ENCODE assay signal across 8 cellular contexts in the genomic region with DNA sequence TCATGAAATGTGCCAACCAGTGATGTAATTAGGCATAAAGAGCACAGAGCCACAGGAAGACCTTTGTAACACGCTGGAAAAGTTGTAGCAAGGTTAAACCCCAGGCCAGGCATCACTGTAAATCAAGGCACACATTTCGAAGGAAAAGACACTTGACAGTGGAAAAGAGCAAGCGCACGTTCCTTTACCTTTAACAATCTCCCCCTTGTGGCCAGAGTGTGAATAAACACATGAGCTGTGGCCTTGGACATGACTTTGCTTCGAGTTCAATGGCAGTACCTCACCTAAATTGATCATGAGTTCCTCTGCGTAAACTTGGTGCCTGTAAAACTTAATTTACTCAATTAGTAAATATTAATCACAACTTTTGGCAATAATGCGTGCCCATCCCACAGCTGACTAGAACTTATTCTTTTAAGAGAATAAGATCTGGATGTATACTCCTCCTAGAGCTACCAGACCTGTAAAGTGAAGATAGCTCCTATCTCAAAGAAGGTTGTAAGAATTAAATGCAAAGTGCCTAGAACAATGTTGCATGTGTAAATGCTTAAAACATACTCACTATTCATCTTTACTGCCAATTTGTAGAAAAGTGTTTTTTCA.
A peak's percentile ranks its signal among the peaks of the same experiment; 100 is the strongest.
DNase-seq lines count a peak whose midpoint lies in the region; ATAC-seq and TF ChIP-seq lines count a peak whose summit lies in the region.

No MANE protein-coding gene starts in this region.

- DNase-seq in GM03348 (ENCODE audit: low spot score): peak; percentile 36
- DNase-seq in HuH-7.5 (ENCODE audit: low spot score): peak; percentile 8
- peak; percentile 68 for DNase-seq in RKO (ENCODE audit: low spot score)
- peak; percentile 17 for DNase-seq in activated T-helper 9 cell treated with anti-CD3 and anti-CD28 coated beads, Interleukin-2, amount 50 U/mL, for 16 hours (ENCODE audit: low read depth)
- DNase-seq in glutamatergic neuron: peak; percentile 59
- peak; percentile 47 for DNase-seq in putamen (ENCODE audit: low spot score)
- DNase-seq in OCI-M2 (lab: John Stamatoyannopoulos, UW; ENCODE audit: unreplicated experiment): no peak

- H3K4me1 Mint-ChIP-seq in glutamatergic neuron (ENCODE audit: low read depth, unreplicated experiment): peaks cover 3% of the 10 kb centered on the region

- peak; percentile 95 for ATAC-seq in GM21619 (IDR thresholded peaks at IDR 0.05; ENCODE audit: unreplicated experiment)

- peak; percentile 91 for TF ChIP-seq CTCF in glutamatergic neuron (IDR thresholded peaks at IDR 0.05; ENCODE audit: partially characterized antibody, unreplicated experiment)

- H3K4me3 Mint-ChIP-seq in glutamatergic neuron (ENCODE audit: unreplicated experiment): no peak overlapping the region

- H3K27me3 Mint-ChIP-seq in glutamatergic neuron (ENCODE audit: unreplicated experiment): no peaks in the 10 kb centered on the region

- H3K27ac Mint-ChIP-seq in glutamatergic neuron (ENCODE audit: unreplicated experiment): no peak overlapping the region

- no peaks in the 10 kb centered on the region for H3K9me3 Mint-ChIP-seq in glutamatergic neuron (ENCODE audit: unreplicated experiment)

- H3K36me3 Mint-ChIP-seq in glutamatergic neuron (ENCODE audit: unreplicated experiment): no peaks in the 10 kb centered on the region
